Comparison of ENCODE assay signal across 1 cellular context in genomic region chr15:90101969-90102890, GRCh38.
TF ChIP-seq lines count a peak whose summit lies in the region.

Gene IDH2 (minus strand): TSS chr15:90102468. CDS start chr15:90102390, 78 bp downstream.

TF ChIP-seq in K562, 482 proteins besides CTCF, POLR2A, EP300 and RAD21 (continued from another document):
- peak; percentile 90 for TF ChIP-seq RBFOX2 (IDR thresholded peaks at IDR 0.05; ENCODE audit: low read depth, low read length)
- TF ChIP-seq GTF2E2 (tag; IDR thresholded peaks at IDR 0.05): 0 out of 2 replicates have a peak, but pooled peaks have one; percentile 57
- peak; percentile 70; the same call in 1 of the 2 replicates for TF ChIP-seq ZNF395 (CRISPR knock-in tag; IDR thresholded peaks at IDR 0.05)
- peak; percentile 95 for TF ChIP-seq KDM5B (IDR thresholded peaks at IDR 0.05; ENCODE audit: insufficient replicate concordance, low read depth, low read length)
- TF ChIP-seq MTA2 (IDR thresholded peaks at IDR 0.05; ENCODE audit: low read depth): no peak
- TF ChIP-seq POLR2AphosphoS5 (IDR thresholded peaks at IDR 0.05; ENCODE audit: control insufficient read depth, insufficient read depth, low read depth, low read length): peak; percentile 73
